In genomic region chr1:26478159-26478558, GRCh38 we compare ENCODE assay signal across 1 cellular context.
A peak's percentile ranks its signal among the peaks of the same experiment; 100 is the strongest.
TF ChIP-seq lines count a peak whose summit lies in the region.

No MANE protein-coding gene starts in this region.

TF ChIP-seq in K562, 482 proteins besides CTCF, POLR2A, EP300 and RAD21:
- 0 out of 2 replicates have a peak, but pooled peaks have one; percentile 32 for TF ChIP-seq POLR2G (IDR thresholded peaks at IDR 0.05; ENCODE audit: low read depth, low read length)
- no peak for TF ChIP-seq FOXJ3 (CRISPR knock-in tag; IDR thresholded peaks at IDR 0.05)
- 0 out of 2 replicates have a peak, but pooled peaks have one; percentile 7 for TF ChIP-seq POLR2H (tag; IDR thresholded peaks at IDR 0.05; ENCODE audit: low read depth)
- no peak for TF ChIP-seq TBL1XR1 (IDR thresholded peaks at IDR 0.05; ENCODE audit: low read length in 2 of 2)
- TF ChIP-seq KDM2B (CRISPR knock-in tag; IDR thresholded peaks at IDR 0.05) = no peak
- TF ChIP-seq CEBPB (tag; IDR thresholded peaks at IDR 0.05) = no peak
- no peak for TF ChIP-seq SP1 (CRISPR knock-in tag; IDR thresholded peaks at IDR 0.05)
- no peak for TF ChIP-seq CCAR2 (IDR thresholded peaks at IDR 0.05; ENCODE audit: low read depth, low read length)
